In genomic region chr9:75087824-75088645, GRCh38 we compare ENCODE assay signal across 8 cellular contexts. TPM values are rescaled to one million over a fixed set of nuclear protein-coding genes. Genes with fewer than 3 reads are reported as not detected.
A peak's percentile ranks its signal among the peaks of the same experiment; 100 is the strongest.
DNase-seq lines count a peak whose midpoint lies in the region; ATAC-seq, FAIRE-seq and TF ChIP-seq lines count a peak whose summit lies in the region.

Gene NMRK1 (minus strand): TSS chr9:75088155. CDS start chr9:75083115, 5,040 bp downstream.
Gene OSTF1 (plus strand): TSS chr9:75088514. CDS start chr9:75088693, 179 bp downstream.

- H3K79me2 ChIP-seq in smooth muscle cell (ENCODE audit: low read depth) = peaks cover 36% of the 10 kb centered on the region

- H3K9ac ChIP-seq in smooth muscle cell (ENCODE audit: low read depth) = peak within 1 kb of the TSS; percentile 80

- ATAC-seq in GM19023 (IDR thresholded peaks at IDR 0.05; ENCODE audit: unreplicated experiment) = peak; percentile 89
- peak; percentile 90 for ATAC-seq in HG03196 (IDR thresholded peaks at IDR 0.05; ENCODE audit: unreplicated experiment)
- peak; percentile 86 for ATAC-seq in WTC11

- H3K36me3 ChIP-seq in bronchial epithelial cell (ENCODE audit: control insufficient read depth, insufficient read depth, low read length) = no peaks in the 10 kb centered on the region
- no peaks in the 10 kb centered on the region for H3K36me3 ChIP-seq in smooth muscle cell (ENCODE audit: low read depth)

- TF ChIP-seq CTCF in WTC11 (IDR thresholded peaks at IDR 0.05) (no peak), bronchial epithelial cell (IDR thresholded peaks at IDR 0.05; ENCODE audit: insufficient read depth, low read length, severe bottlenecking) (no peak), smooth muscle cell (IDR thresholded peaks at IDR 0.05; ENCODE audit: borderline replicate concordance, insufficient read depth, poor library complexity, severe bottlenecking) (no peak)

- no peaks in the 10 kb centered on the region for H3F3A ChIP-seq in smooth muscle cell (ENCODE audit: low read depth)

- POLR2A ChIA-PET in WTC11 (lab: Charles Lee) = interaction anchor here (0.8 to 2.3 kb wide), 4 partner anchors 16 to 201 kb away, joined by 4 to 8 read pairs (median 6); partner anchors contain the start of genes CARNMT1 and TRPM6

- no peaks in the 10 kb centered on the region for H3K9me3 Mint-ChIP-seq in WTC11

- peak within 1 kb of the TSS; percentile 94 for H3K4me2 ChIP-seq in smooth muscle cell

- no peaks in the 10 kb centered on the region; the same call in 1 of the 2 replicates for H3K27me3 Mint-ChIP-seq in WTC11 (ENCODE audit: low read depth)

- H3K9me3 ChIP-seq in smooth muscle cell (replicated peaks; ENCODE audit: low read depth) = no peaks in the 10 kb centered on the region

- H3K27me3 ChIP-seq in bronchial epithelial cell (ENCODE audit: control insufficient read depth, insufficient read depth, low read length) (no peaks in the 10 kb centered on the region), smooth muscle cell (ENCODE audit: low read depth) (no peaks in the 10 kb centered on the region)

- H2AFZ ChIP-seq in smooth muscle cell (ENCODE audit: low read depth) = peak within 1 kb of the TSS; percentile 97

- under 1% methylated on average over 57 of the region's 93 CpGs for WGBS in smooth muscle cell (ENCODE audit: low lambda C conversion rate)

- H3K4me3 Mint-ChIP-seq in WTC11 = peak within 1 kb of the TSS; percentile 100

- H3K4me1 ChIP-seq in smooth muscle cell (ENCODE audit: low read depth) = peaks cover 12% of the 10 kb centered on the region

- no peaks in the 10 kb centered on the region for H3K36me3 Mint-ChIP-seq in WTC11

- no peak for FAIRE-seq in bronchial epithelial cell (lab: Jason Lieb, UNC)

- CTCF ChIA-PET in WTC11 (lab: Charles Lee) = interaction anchor here (0.9 to 4.1 kb wide), 7 partner anchors 27 to 314 kb away, joined by 3 to 26 read pairs (median 5); partner anchors contain the start of genes C9orf40 and CARNMT1

- H3K4me1 Mint-ChIP-seq in WTC11 = peaks cover 68% of the 10 kb centered on the region

- H3K27ac Mint-ChIP-seq in WTC11 = peak within 1 kb of the TSS; percentile 98

- H3K4me3 ChIP-seq in bronchial epithelial cell (ENCODE audit: low read depth, low read length) (peak within 1 kb of the TSS; percentile 94), smooth muscle cell (peak within 1 kb of the TSS; percentile 92)

- peak within 1 kb of the TSS; percentile 78 for H3K27ac ChIP-seq in smooth muscle cell (ENCODE audit: low read depth)

- peaks cover 35% of the 10 kb centered on the region for H4K20me1 ChIP-seq in smooth muscle cell (ENCODE audit: low read depth)

- DNase-seq in AG08396 (ENCODE audit: low spot score) (peak; percentile 97), NCI-H226 (peak; percentile 98), WTC11 (ENCODE audit: low spot score) (peak; percentile 94), bronchial epithelial cell (ENCODE audit: low read depth) (peak; percentile 87), iPS-NIHi7 (ENCODE audit: extremely low spot score) (peak; percentile 91), smooth muscle cell (lab: John Stamatoyannopoulos, UW; ENCODE audit: unreplicated experiment) (peak; percentile 75)

TF ChIP-seq in WTC11, 78 proteins besides CTCF, POLR2A, EP300 and RAD21 (continues in another document):
- TF ChIP-seq ZNF263 (CRISPR knock-in tag; IDR thresholded peaks at IDR 0.05; ENCODE audit: low read depth) (0 out of 2 replicates have a peak, but pooled peaks have one; percentile 28), PREB (CRISPR knock-in tag; IDR thresholded peaks at IDR 0.05; ENCODE audit: borderline replicate concordance) (no peak), E2F5 (CRISPR knock-in tag; IDR thresholded peaks at IDR 0.05) (peak; percentile 63; the same call in 1 of the 2 replicates), FOXP1 (CRISPR knock-in tag; IDR thresholded peaks at IDR 0.05; ENCODE audit: borderline replicate concordance) (peak; percentile 58; the same call in 1 of the 2 replicates), ZNF671 (CRISPR knock-in tag; IDR thresholded peaks at IDR 0.05) (no peak), ARID4B (CRISPR knock-in tag; IDR thresholded peaks at IDR 0.05; ENCODE audit: borderline replicate concordance) (0 out of 2 replicates have a peak, but pooled peaks have one; percentile 74), FOXP4 (CRISPR knock-in tag; IDR thresholded peaks at IDR 0.05) (peak; percentile 30; the same call in 1 of the 2 replicates), ZBTB43 (CRISPR knock-in tag; IDR thresholded peaks at IDR 0.05) (0 out of 2 replicates have a peak, but pooled peaks have one; percentile 67), MYBL2 (CRISPR knock-in tag; IDR thresholded peaks at IDR 0.05) (0 out of 2 replicates have a peak, but pooled peaks have one; percentile 40), GTF2I (CRISPR knock-in tag; conservative IDR thresholded peaks at IDR 0.05) (no peak; the same call in 1 of the 2 replicates)

RNA-seq across cellular contexts. Expression of gene NMRK1, which starts in this region (rescaled TPM):
- total RNA-seq in WTC11 (2021) = 10.5 to 14.5 TPM (median 13.3 TPM) in 3 replicates
- total RNA-seq in bronchial epithelial cell = 16.0 and 16.8 TPM in 2 replicates
- 12.3 and 20.4 TPM in 2 replicates for total RNA-seq in smooth muscle cell
- 14.1 and 16.4 TPM in 2 replicates for polyA plus RNA-seq in smooth muscle cell

RNA-seq across cellular contexts. Expression of gene OSTF1, which starts in this region (rescaled TPM):
- total RNA-seq in WTC11 (2021) (15.0 to 17.8 TPM (median 16.1 TPM) in 3 replicates), bronchial epithelial cell (71.1 and 103 TPM in 2 replicates), smooth muscle cell (41.5 and 44.5 TPM in 2 replicates)
- 40.6 and 44.2 TPM in 2 replicates for polyA plus RNA-seq in smooth muscle cell

Comparison
In these comparisons a context has a peak if more than half of its experiments do, and no peak if none do; other contexts are left out.
1. Peak in every context shown above with its lines: DNase-seq, ATAC-seq, H3K4me3 ChIP-seq and H3K27ac ChIP-seq.